In the genomic region with DNA sequence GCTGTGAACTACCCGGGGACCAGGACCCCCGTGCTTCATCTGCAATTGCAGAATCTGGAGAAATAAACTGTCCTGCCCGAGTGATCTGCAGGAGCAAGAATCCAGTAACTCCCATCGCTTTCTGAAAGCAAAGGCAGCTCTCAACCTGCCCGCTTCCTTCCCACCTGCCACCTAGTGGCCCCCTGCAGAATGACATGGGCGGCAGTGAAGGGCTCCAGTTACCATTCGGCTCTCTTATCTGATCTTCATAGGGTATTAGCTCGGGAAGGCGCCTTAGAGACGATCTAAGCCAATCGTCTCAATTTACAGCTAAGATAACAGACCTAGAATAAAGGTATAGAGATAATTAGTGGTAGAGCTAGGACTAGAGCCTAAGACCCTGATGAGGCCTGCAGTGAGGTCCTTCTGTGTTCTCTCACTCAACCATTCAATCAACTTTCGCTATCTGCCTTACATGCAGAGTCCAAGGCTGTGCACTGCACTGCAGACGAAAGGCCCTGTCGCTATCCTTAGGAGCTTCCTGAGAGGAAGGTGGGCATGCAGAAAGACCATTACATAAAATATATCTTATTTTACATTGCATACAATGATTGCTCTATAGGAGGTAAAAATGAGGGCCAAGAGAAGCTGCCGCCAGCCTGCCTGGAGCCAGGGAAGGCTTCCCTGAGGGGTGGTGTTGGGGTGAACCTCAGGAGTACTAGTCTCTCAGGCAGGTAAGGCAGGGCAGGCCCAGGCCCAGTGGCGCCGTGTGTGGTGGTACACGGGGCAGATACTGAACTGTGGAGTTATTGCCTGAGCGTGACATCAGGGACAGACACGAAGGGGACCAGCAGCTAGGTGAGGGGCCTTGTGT, we compare ENCODE assay signal across 1 cellular context.
TF ChIP-seq lines count a peak whose summit lies in the region.

No MANE protein-coding gene starts in this region.

TF ChIP-seq in H1, 55 proteins besides CTCF, POLR2A, EP300 and RAD21 (continued from another document):
- TF ChIP-seq RXRA (IDR thresholded peaks at IDR 0.05; ENCODE audit: insufficient read depth, low read depth, low read length) (no peak), POU5F1 (IDR thresholded peaks at IDR 0.05; ENCODE audit: low read depth, low read length) (no peak), CHD1 (IDR thresholded peaks at IDR 0.05; ENCODE audit: low read depth, low read length) (no peak), SAP30 (IDR thresholded peaks at IDR 0.05; ENCODE audit: insufficient read depth, insufficient replicate concordance, low read length) (no peak), BRCA1 (IDR thresholded peaks at IDR 0.05; ENCODE audit: low read depth, low read length) (no peak), TAF1 (IDR thresholded peaks at IDR 0.05; ENCODE audit: low read depth, low read length) (no peak), SP2 (IDR thresholded peaks at IDR 0.05; ENCODE audit: low read length) (no peak), CBX8 (IDR thresholded peaks at IDR 0.05; ENCODE audit: borderline replicate concordance, low read depth, low read length) (no peak), GABPA (IDR thresholded peaks at IDR 0.05; ENCODE audit: borderline replicate concordance, insufficient read depth, low read length) (no peak), POLR2AphosphoS5 (IDR thresholded peaks at IDR 0.05; ENCODE audit: low read depth, low read length) (no peak), NRF1 (IDR thresholded peaks at IDR 0.05; ENCODE audit: low read depth, low read length) (no peak), CHD7 (IDR thresholded peaks at IDR 0.05; ENCODE audit: insufficient replicate concordance, low read length) (no peak), SP4 (IDR thresholded peaks at IDR 0.05; ENCODE audit: low read length) (0 out of 2 replicates have a peak, but pooled peaks have one; percentile 30), KDM5A (IDR thresholded peaks at IDR 0.05; ENCODE audit: low read length) (no peak), CBX5 (IDR thresholded peaks at IDR 0.05; ENCODE audit: low read depth, low read length) (no peak), E2F6 (IDR thresholded peaks at IDR 0.05) (no peak), ATF3 (IDR thresholded peaks at IDR 0.05; ENCODE audit: insufficient read depth, low read depth, low read length) (no peak), CREB1 (IDR thresholded peaks at IDR 0.05) (peak; percentile 42; the same call in 1 of the 2 replicates), SP1 (IDR thresholded peaks at IDR 0.05; ENCODE audit: low read depth, low read length) (0 out of 2 replicates have a peak, but pooled peaks have one; percentile 35), SIN3A (conservative IDR thresholded peaks at IDR 0.05 in 1 of 2, IDR thresholded peaks at IDR 0.05 in 1 of 2; ENCODE audit: low read depth in 1 of 2, low read length in 2 of 2) (peak in 1 of 2 experiments; percentile 58; a peak in 1 of 4 replicates)
- TF ChIP-seq, protein P1, sequence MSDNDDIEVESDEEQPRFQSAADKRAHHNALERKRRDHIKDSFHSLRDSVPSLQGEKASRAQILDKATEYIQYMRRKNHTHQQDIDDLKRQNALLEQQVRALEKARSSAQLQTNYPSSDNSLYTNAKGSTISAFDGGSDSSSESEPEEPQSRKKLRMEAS (IDR thresholded peaks at IDR 0.05): 0 out of 2 replicates have a peak, but pooled peaks have one; percentile 30
